Comparison of ENCODE assay signal across 26 cellular contexts in genomic region chr7:82816272-82816671, GRCh38.
DNase-seq lines count a peak whose midpoint lies in the region; ATAC-seq, FAIRE-seq and TF ChIP-seq lines count a peak whose summit lies in the region.
"Had no signal": no experiment of that assay in that cellular context is flagged by ENCODE, and none has a peak within 500 bp of the region (broad histone marks: within the 10 kb centered on the region; RNA-seq: fewer than 3 reads in every experiment).

No MANE protein-coding gene starts in this region.

- H3K9me3 Mint-ChIP-seq in chondrocyte (ENCODE audit: low read depth), result no peaks in the 10 kb centered on the region
- H3K9me3 Mint-ChIP-seq: stimulated activated naive CD8-positive, alpha-beta T cell treated with anti-CD3 and anti-CD28 coated beads, Interleukin-15, Interleukin-2, amounts not matched to agents 100 ng/mL and 50 ng/mL, for 24 hours had no signal

- H3K4me1 ChIP-seq in KMS-11 (ENCODE audit: low read depth, poor library complexity, severe bottlenecking), result no peaks in the 10 kb centered on the region
- H3K4me1 ChIP-seq in esophagus muscularis mucosa, result no peaks in the 10 kb centered on the region
- H3K4me1 ChIP-seq in heart left ventricle, result no peaks in the 10 kb centered on the region
- H3K4me1 ChIP-seq: ascending aorta, lower lobe of right lung, psoas muscle had no signal

- H3K9me3 ChIP-seq in esophagus muscularis mucosa (no peaks in the 10 kb centered on the region), heart left ventricle (no peaks in the 10 kb centered on the region)
- H3K9me3 ChIP-seq: ascending aorta, lower lobe of right lung, psoas muscle had no signal

- TF ChIP-seq CTCF in KMS-11 (conservative IDR thresholded peaks at IDR 0.05; ENCODE audit: low read depth, low read length) (peak; percentile 46; the same call in 1 of the 2 replicates), chondrocyte (IDR thresholded peaks at IDR 0.05) (peak; percentile 18), esophagus muscularis mucosa (IDR thresholded peaks at IDR 0.05) (no peak), heart left ventricle (IDR thresholded peaks at IDR 0.05) (no peak)

- no peaks in the 10 kb centered on the region for H3K27me3 Mint-ChIP-seq in chondrocyte (ENCODE audit: low read depth)
- H3K27me3 Mint-ChIP-seq: activated B cell treated with CpG ODN at 0.5 μM for 24 hours; activated naive CD8-positive, alpha-beta T cell; stimulated activated naive CD8-positive, alpha-beta T cell treated with anti-CD3 and anti-CD28 coated beads, Interleukin-15, Interleukin-2, amounts not matched to agents 100 ng/mL and 50 ng/mL, for 24 hours had no signal

- no peaks in the 10 kb centered on the region for H4K20me1 ChIP-seq in KMS-11 (ENCODE audit: insufficient read depth)

- H3K27me3 ChIP-seq in KMS-11 (ENCODE audit: insufficient read depth, low read depth) (no peaks in the 10 kb centered on the region), esophagus muscularis mucosa (no peaks in the 10 kb centered on the region), heart left ventricle (no peaks in the 10 kb centered on the region)
- H3K27me3 ChIP-seq: ascending aorta had no signal

- intact Hi-C loops in esophagus muscularis mucosa (cut with DNase I), result no loop called here
- intact Hi-C loops in heart left ventricle (cut with DNase I), result loop anchor here in 4 of 10 donors (10.0 kb wide), 3 partner anchors 259 to 839 kb away; no protein-coding TSS in a partner anchor

- H3K36me3 Mint-ChIP-seq in chondrocyte (ENCODE audit: low read depth), result no peaks in the 10 kb centered on the region
- H3K36me3 Mint-ChIP-seq: activated naive CD8-positive, alpha-beta T cell; CD14-positive monocyte had no signal

- no peak for DNase-seq in chondrocyte (ENCODE audit: low spot score)
- peak; percentile 38 for DNase-seq in iPS-NIHi7 (ENCODE audit: extremely low spot score)
- no peak for DNase-seq in esophagus muscularis mucosa (ENCODE audit: extremely low spot score)
- DNase-seq in NCI-H748 (lab: John Stamatoyannopoulos, UW; ENCODE audit: unreplicated experiment), result no peak
- DNase-seq in pons (ENCODE audit: low spot score), result no peak
- no peak for DNase-seq in heart left ventricle
- DNase-seq: activated B cell treated with CpG ODN at 0.5 μM for 24 hours, erythroblast, hypothalamus, islet precursor cell, lower lobe of right lung, NCI-H187, NCI-H526, OCI-M1, psoas muscle, SW 1271, T1000 had no signal

- peak; percentile 67 for FAIRE-seq in G401.6 (lab: Jason Lieb, UNC)
- FAIRE-seq: D721Med, frontal cortex had no signal

- H3K27ac ChIP-seq in KMS-11 (no peak overlapping the region), esophagus muscularis mucosa (replicated peaks in 1 of 4) (no peak overlapping the region), heart left ventricle (no peak overlapping the region)
- H3K27ac ChIP-seq: ascending aorta, lower lobe of right lung, psoas muscle had no signal

- no peak for ATAC-seq in heart left ventricle
- ATAC-seq: lower lobe of right lung, psoas muscle, Right ventricle myocardium inferior had no signal

- no peak for TF ChIP-seq POLR2A in esophagus muscularis mucosa (IDR thresholded peaks at IDR 0.05; ENCODE audit: low read depth)
- TF ChIP-seq POLR2A in heart left ventricle (IDR thresholded peaks at IDR 0.05), result no peak

- H3K4me3 Mint-ChIP-seq in chondrocyte (ENCODE audit: unreplicated experiment), result no peak overlapping the region
- H3K4me3 Mint-ChIP-seq: activated B cell treated with CpG ODN at 0.5 μM for 24 hours; activated naive CD8-positive, alpha-beta T cell; CD14-positive monocyte; stimulated activated naive CD8-positive, alpha-beta T cell treated with anti-CD3 and anti-CD28 coated beads, Interleukin-15, Interleukin-2, amounts not matched to agents 100 ng/mL and 50 ng/mL, for 24 hours had no signal

- H3K36me3 ChIP-seq in KMS-11 (ENCODE audit: insufficient read depth), result no peaks in the 10 kb centered on the region
- H3K36me3 ChIP-seq in esophagus muscularis mucosa, result no peaks in the 10 kb centered on the region
- H3K36me3 ChIP-seq in heart left ventricle, result no peaks in the 10 kb centered on the region
- H3K36me3 ChIP-seq: ascending aorta, lower lobe of right lung had no signal

- no peak overlapping the region for H3K9ac ChIP-seq in KMS-11

- H3K79me2 ChIP-seq in KMS-11 (ENCODE audit: insufficient read depth, low read depth), result no peaks in the 10 kb centered on the region

- no peak overlapping the region for H3K4me2 ChIP-seq in KMS-11

- H2AFZ ChIP-seq in KMS-11 (ENCODE audit: low read depth), result no peak overlapping the region

- no peak overlapping the region for H3K27ac Mint-ChIP-seq in chondrocyte (ENCODE audit: unreplicated experiment)
- H3K27ac Mint-ChIP-seq: activated B cell treated with CpG ODN at 0.5 μM for 24 hours; activated naive CD8-positive, alpha-beta T cell; CD14-positive monocyte; stimulated activated naive CD8-positive, alpha-beta T cell treated with anti-CD3 and anti-CD28 coated beads, Interleukin-15, Interleukin-2, amounts not matched to agents 100 ng/mL and 50 ng/mL, for 24 hours had no signal

- H3K4me1 Mint-ChIP-seq in chondrocyte (ENCODE audit: low read depth), result no peaks in the 10 kb centered on the region
- H3K4me1 Mint-ChIP-seq: activated B cell treated with CpG ODN at 0.5 μM for 24 hours, CD14-positive monocyte had no signal

- H3K4me3 ChIP-seq in KMS-11 (IDR thresholded peaks at IDR 0.05; ENCODE audit: insufficient read depth, low read depth, low read length) (no peak overlapping the region), esophagus muscularis mucosa (no peak overlapping the region), heart left ventricle (no peak overlapping the region)
- H3K4me3 ChIP-seq: ascending aorta, lower lobe of right lung, psoas muscle had no signal

- TF ChIP-seq EP300 in esophagus muscularis mucosa (IDR thresholded peaks at IDR 0.05), result no peak

Comparison
In these comparisons a context has a peak if more than half of its experiments do, and no peak if none do; other contexts are left out.
1. CTCF ChIP-seq: peak in KMS-11 (single experiment) and chondrocyte (single experiment); none in esophagus muscularis mucosa (0 of 3) and heart left ventricle (0 of 12).